ENCODE assay signal across 15 cellular contexts in the genomic region with DNA sequence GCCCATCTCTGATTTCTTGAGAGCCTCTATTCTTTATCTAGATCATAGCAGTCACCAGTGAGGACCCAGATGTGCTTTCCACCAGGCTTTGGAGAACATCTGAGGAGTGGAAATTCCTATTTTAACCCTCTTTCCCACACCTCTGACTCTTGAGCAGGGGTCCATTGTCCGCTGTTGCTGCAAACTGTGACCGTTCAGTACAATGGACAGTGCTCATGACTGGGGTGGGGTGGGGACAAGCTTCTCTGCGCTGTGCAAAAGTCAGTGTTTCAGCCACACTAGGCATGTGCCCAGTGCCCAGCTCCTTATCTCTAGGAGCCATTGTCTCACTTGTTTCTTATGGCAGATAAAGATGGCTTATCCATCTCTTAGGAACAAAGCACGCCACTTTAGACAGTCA. TPM values are rescaled to one million over a fixed set of nuclear protein-coding genes. Genes with fewer than 3 reads are reported as not detected.
DNase-seq lines count a peak whose midpoint lies in the region; ATAC-seq and TF ChIP-seq lines count a peak whose summit lies in the region.
"Had no signal": no experiment of that assay in that cellular context is flagged by ENCODE, and none has a peak within 500 bp of the region (broad histone marks: within the 10 kb centered on the region; RNA-seq: fewer than 3 reads in every experiment).

No MANE protein-coding gene starts in this region.

- H3K14ac ChIP-seq in IMR-90 (replicated peaks; ENCODE audit: low read depth, low read length): no peak overlapping the region

- H3K27ac Mint-ChIP-seq in nephron progenitor cell: no peak overlapping the region
- H3K27ac Mint-ChIP-seq: stimulated activated effector memory CD8-positive, alpha-beta T cell treated with anti-CD3 and anti-CD28 coated beads, Interleukin-12 subunit alpha, Interleukin-12 subunit beta, amount 100 ng/mL, for 72 hours had no signal

- H3K9ac ChIP-seq in IMR-90 (ENCODE audit: low read depth, low read length): no peak overlapping the region
- no peak overlapping the region for H3K9ac ChIP-seq in MM.1S (ENCODE audit: low read length)

- H3K79me2 ChIP-seq in MM.1S (ENCODE audit: low read length): no peaks in the 10 kb centered on the region

- H4K8ac ChIP-seq in IMR-90 (ENCODE audit: low read depth in 2 of 2, low read length in 2 of 2): no peak overlapping the region

- dilution Hi-C loops in IMR-90 (cut with HindIII; ENCODE audit: low sequenced_read_pairs, unreplicated experiment): no loop called here

- no peaks in the 10 kb centered on the region for H3K9me3 Mint-ChIP-seq in nephron progenitor cell
- H3K9me3 Mint-ChIP-seq: stimulated activated effector memory CD8-positive, alpha-beta T cell treated with anti-CD3 and anti-CD28 coated beads, Interleukin-12 subunit alpha, Interleukin-12 subunit beta, amount 100 ng/mL, for 72 hours had no signal

- no peak overlapping the region for H3K4me3 ChIP-seq in IMR-90 (ENCODE audit: insufficient read depth, low read depth, low read length)
- no peak overlapping the region for H3K4me3 ChIP-seq in brain microvascular endothelial cell (ENCODE audit: low read depth, low read length)
- no peak overlapping the region for H3K4me3 ChIP-seq in MM.1S (ENCODE audit: low read length)
- no peak overlapping the region for H3K4me3 ChIP-seq in esophagus squamous epithelium
- H3K4me3 ChIP-seq: skin epidermis had no signal

- H3K9me3 ChIP-seq in IMR-90 (ENCODE audit: control insufficient read depth, insufficient read depth, low read length) (no peaks in the 10 kb centered on the region), MM.1S (replicated peaks; ENCODE audit: insufficient read depth, low read length) (no peaks in the 10 kb centered on the region), esophagus squamous epithelium (no peaks in the 10 kb centered on the region)
- H3K9me3 ChIP-seq: neutrophil had no signal

- peak overlapping the region; percentile 39 for H3K4ac ChIP-seq in IMR-90 (ENCODE audit: low read depth, low read length)

- no peak for TF ChIP-seq POLR2A in IMR-90 (IDR thresholded peaks at IDR 0.05; ENCODE audit: low read depth, low read length)
- TF ChIP-seq POLR2A in esophagus squamous epithelium (IDR thresholded peaks at IDR 0.05): no peak

- no peak for ATAC-seq in IMR-90 (ENCODE audit: low read depth)
- ATAC-seq: stimulated activated effector memory CD8-positive, alpha-beta T cell treated with anti-CD3 and anti-CD28 coated beads, Interleukin-12 subunit alpha, Interleukin-12 subunit beta, amount 100 ng/mL, for 72 hours had no signal

- no peaks in the 10 kb centered on the region for H3K36me3 Mint-ChIP-seq in nephron progenitor cell (ENCODE audit: low read depth)
- H3K36me3 Mint-ChIP-seq: stimulated activated effector memory CD8-positive, alpha-beta T cell treated with anti-CD3 and anti-CD28 coated beads, Interleukin-12 subunit alpha, Interleukin-12 subunit beta, amount 100 ng/mL, for 72 hours had no signal

- no peaks in the 10 kb centered on the region for H3K36me3 ChIP-seq in IMR-90 (ENCODE audit: control insufficient read depth, insufficient read depth, low read length)
- H3K36me3 ChIP-seq in brain microvascular endothelial cell (replicated peaks): no peaks in the 10 kb centered on the region
- H3K36me3 ChIP-seq in MM.1S (replicated peaks; ENCODE audit: insufficient read depth, low read length): no peaks in the 10 kb centered on the region
- H3K36me3 ChIP-seq in esophagus squamous epithelium: no peaks in the 10 kb centered on the region
- H3K36me3 ChIP-seq: neutrophil had no signal

- intact Hi-C loops in IMR-90 (cut with micrococcal nuclease): loop anchor here (10.0 kb wide), 1 partner anchor 659 kb away; no protein-coding TSS in a partner anchor
- intact Hi-C loops in esophagus squamous epithelium (cut with DNase I): no loop called here

- H4K20me1 ChIP-seq in IMR-90 (ENCODE audit: insufficient read depth, low read length) (no peaks in the 10 kb centered on the region), MM.1S (ENCODE audit: insufficient read depth, low read length) (no peaks in the 10 kb centered on the region)

- BruUV-seq in IMR-90 (replicated peaks; lab: Mats Ljungman, UMichigan): no TSS peak

- H3K27me3 ChIP-seq in IMR-90 (ENCODE audit: control insufficient read depth, insufficient read depth, low read length): no peaks in the 10 kb centered on the region
- no peaks in the 10 kb centered on the region for H3K27me3 ChIP-seq in brain microvascular endothelial cell (replicated peaks)
- H3K27me3 ChIP-seq in MM.1S (replicated peaks; ENCODE audit: insufficient read depth, low read length): peaks cover 33% of the 10 kb centered on the region
- peaks cover 0 to 4% (median 0%) of the 10 kb centered on the region in 4 donors for H3K27me3 ChIP-seq in esophagus squamous epithelium

- no peak overlapping the region for H3K27ac ChIP-seq in IMR-90 (ENCODE audit: insufficient read depth, low read length)
- peak overlapping the region; percentile 34 for H3K27ac ChIP-seq in brain microvascular endothelial cell
- H3K27ac ChIP-seq in MM.1S (ENCODE audit: low read length): no peak overlapping the region
- peak overlapping the region in 1 of 4 donors; percentile 60 for H3K27ac ChIP-seq in esophagus squamous epithelium
- H3K27ac ChIP-seq: neutrophil had no signal

- no peak overlapping the region for H3K18ac ChIP-seq in IMR-90 (ENCODE audit: low read depth, low read length)

- POLR2A ChIA-PET in IMR-90 (lab: Charles Lee; ENCODE audit: unreplicated experiment): no interaction called here

- H3K79me1 ChIP-seq in IMR-90 (ENCODE audit: low read depth in 1 of 2, low read length in 2 of 2): no peaks in the 10 kb centered on the region

- WGBS in IMR-90 (ENCODE audit: extremely low coverage in 2 of 2, insufficient read length in 1 of 2), 2 experiments: no CpG with 5 or more reads among the region's 4 CpGs
- WGBS in esophagus squamous epithelium, 2 donors: 83 to 88% methylated on average over 1 to 4 of the region's 4 CpGs

- no peaks in the 10 kb centered on the region for H3K9me2 ChIP-seq in MM.1S (replicated peaks; ENCODE audit: insufficient read depth, low read length)

- no peak overlapping the region for H3K56ac ChIP-seq in IMR-90 (ENCODE audit: extremely low read depth, insufficient read depth, low read length)

- no peak overlapping the region for H2BK15ac ChIP-seq in IMR-90 (ENCODE audit: low read depth, low read length)

- no peak overlapping the region for H2AK9ac ChIP-seq in IMR-90 (replicated peaks; ENCODE audit: low read depth, low read length, poor library complexity)

- H3K9me1 ChIP-seq in IMR-90 (ENCODE audit: insufficient read depth, low read length): peaks cover 16% of the 10 kb centered on the region

- 0 out of 2 replicates have a peak overlapping the region, but pooled peaks have one; percentile 7 for H2AK5ac ChIP-seq in IMR-90 (ENCODE audit: low read depth, low read length)

- H2BK5ac ChIP-seq in IMR-90 (ENCODE audit: low read depth, low read length, poor library complexity, severe bottlenecking): no peak overlapping the region

- peaks cover 32% of the 10 kb centered on the region for H3K27me3 Mint-ChIP-seq in nephron progenitor cell (ENCODE audit: low read depth, poor library complexity)

- no peak overlapping the region for H4K5ac ChIP-seq in IMR-90 (ENCODE audit: low read depth, low read length)

- peaks cover 7% of the 10 kb centered on the region for H3K4me1 ChIP-seq in IMR-90 (ENCODE audit: control insufficient read depth, insufficient read depth, low read length)
- H3K4me1 ChIP-seq in MM.1S (ENCODE audit: low read length): no peaks in the 10 kb centered on the region
- H3K4me1 ChIP-seq in esophagus squamous epithelium: peaks cover 16 to 79% (median 20%) of the 10 kb centered on the region in 3 donors

- H3K23ac ChIP-seq in IMR-90 (ENCODE audit: low read depth, low read length): no peak overlapping the region

- in situ Hi-C loops in ACHN (cut with HindIII; ENCODE audit: low pct_ligation_motif_present, low pct_unique_long_range_greater_than_20kb, low sequenced_read_pairs): no loop called here
- in situ Hi-C loops in IMR-90 (cut with MboI; ENCODE audit: low sequenced_read_pairs): no loop called here
- in situ Hi-C loops in brain microvascular endothelial cell (cut with HindIII; ENCODE audit: low pct_ligation_motif_present, low sequenced_read_pairs): no loop called here

- TF ChIP-seq CTCF in IMR-90 (conservative IDR thresholded peaks at IDR 0.05; ENCODE audit: low read depth, low read length): no peak
- TF ChIP-seq CTCF in brain microvascular endothelial cell (IDR thresholded peaks at IDR 0.05; ENCODE audit: low read depth, low read length, missing control alignments): no peak
- TF ChIP-seq CTCF in nephron progenitor cell (IDR thresholded peaks at IDR 0.05): no peak
- no peak for TF ChIP-seq CTCF in MM.1S (IDR thresholded peaks at IDR 0.05; ENCODE audit: low read length)
- no peak for TF ChIP-seq CTCF in esophagus squamous epithelium (IDR thresholded peaks at IDR 0.05)

- no peak for TF ChIP-seq RAD21 in IMR-90 (IDR thresholded peaks at IDR 0.05; ENCODE audit: low read length)

- H4K91ac ChIP-seq in IMR-90 (ENCODE audit: insufficient read depth, low read depth, low read length): no peak overlapping the region

- H2AFZ ChIP-seq in IMR-90 (replicated peaks; ENCODE audit: low read length, poor library complexity) (no peak overlapping the region), MM.1S (ENCODE audit: low read length) (no peak overlapping the region)

- H3K4me2 ChIP-seq in IMR-90 (ENCODE audit: low read depth, low read length): no peak overlapping the region
- no peak overlapping the region for H3K4me2 ChIP-seq in MM.1S (ENCODE audit: low read depth, low read length)

- DNase-seq in ACHN (peak; percentile 52), IMR-90 (peak; percentile 28), brain microvascular endothelial cell (no peak), nephron progenitor cell (peak; percentile 24), MM.1S (no peak), esophagus squamous epithelium (lab: John Stamatoyannopoulos, UW) (no peak), NCI-H510A (lab: John Stamatoyannopoulos, UW) (no peak), SIG-M5 treated with dmso at 0.1 percent for 504 hours (lab: John Stamatoyannopoulos, UW; ENCODE audit: unreplicated experiment) (no peak)
- DNase-seq: activated CD4-positive, alpha-beta T cell treated with anti-CD3 and anti-CD28 coated beads, Interleukin-2, amount 50 U/mL, for 1 hour; NCI-H1092 treated with DMSO at 0.1 percent for 48 hours; T-helper 9 cell had no signal

- no peak overlapping the region for H2BK20ac ChIP-seq in IMR-90 (ENCODE audit: low read depth, low read length)

- CTCF ChIA-PET in IMR-90 (lab: Yijun Ruan, JAX): no interaction called here

- no peaks in the 10 kb centered on the region for H3F3A ChIP-seq in MM.1S (ENCODE audit: insufficient read depth, low read length)

- no peak overlapping the region for H3K4me3 Mint-ChIP-seq in nephron progenitor cell
- H3K4me3 Mint-ChIP-seq: stimulated activated effector memory CD8-positive, alpha-beta T cell treated with anti-CD3 and anti-CD28 coated beads, Interleukin-12 subunit alpha, Interleukin-12 subunit beta, amount 100 ng/mL, for 72 hours had no signal

- H3K4me1 Mint-ChIP-seq in nephron progenitor cell: peaks cover 9% of the 10 kb centered on the region
- H3K4me1 Mint-ChIP-seq: stimulated activated effector memory CD8-positive, alpha-beta T cell treated with anti-CD3 and anti-CD28 coated beads, Interleukin-12 subunit alpha, Interleukin-12 subunit beta, amount 100 ng/mL, for 72 hours had no signal

- no peak overlapping the region for H2BK120ac ChIP-seq in IMR-90 (ENCODE audit: low read depth, low read length)

RNA-seq across cellular contexts. Expression of gene KRT7, which starts 16.9 kb away (rescaled TPM):
- 0.54 and 1.4 TPM in 2 replicates for total RNA-seq in IMR-90 (2012; rRNA removed)
- 1.4 and 1.7 TPM in 2 replicates for polyA plus RNA-seq in IMR-90 (2012; rRNA removed)
- 2.5 and 3.4 TPM in 2 replicates for polyA plus RNA-seq in IMR-90 (2012; cell fraction: cytosol; rRNA removed)
- polyA plus RNA-seq in IMR-90 (2012; cell fraction: nucleus; rRNA removed; ENCODE audit: low replicate concordance): 0.60 and 1.7 TPM in 2 replicates
- 100 to 1,000 TPM in 1 of 4 donors, 10 to 100 TPM in 3; 18.7 to 118 (median 64.4) TPM for total RNA-seq in esophagus squamous epithelium
- total RNA-seq: frontal cortex had no signal

RNA-seq across cellular contexts. Expression of gene KRT80, which starts 24.3 kb away (rescaled TPM):
- total RNA-seq in IMR-90 (2012; rRNA removed) (0.54 and 0.56 TPM in 2 replicates), esophagus squamous epithelium (10 to 100 TPM; 11.4 to 39.6 (median 16.5) TPM)
- polyA plus RNA-seq in IMR-90 (2012; rRNA removed): 3.4 TPM in 2 replicates
- polyA plus RNA-seq in IMR-90 (2012; cell fraction: cytosol; rRNA removed): 1.2 and 2.4 TPM in 2 replicates
- 14.7 and 18.0 TPM in 2 replicates for polyA plus RNA-seq in IMR-90 (2012; cell fraction: nucleus; rRNA removed; ENCODE audit: low replicate concordance)
- total RNA-seq: frontal cortex had no signal

RNA-seq across cellular contexts. Expression of gene KRT86, which starts 58.3 kb away (rescaled TPM):
- total RNA-seq in IMR-90 (2012; rRNA removed): not detected in 2 replicates
- 0.06 TPM in 1 of 2 replicates, not detected in the other for polyA plus RNA-seq in IMR-90 (2012; rRNA removed)
- 0.01 TPM in 1 of 2 replicates, not detected in the other for polyA plus RNA-seq in IMR-90 (2012; cell fraction: cytosol; rRNA removed)
- polyA plus RNA-seq in IMR-90 (2012; cell fraction: nucleus; rRNA removed; ENCODE audit: low replicate concordance): 0.03 TPM in 1 of 2 replicates, not detected in the other
- not detected for total RNA-seq in esophagus squamous epithelium

Comparison
In these comparisons a context has a peak if more than half of its experiments do, and no peak if none do; other contexts are left out.
1. DNase-seq: peak in ACHN (single experiment), IMR-90 (single experiment) and nephron progenitor cell (single experiment); none in brain microvascular endothelial cell (single experiment), MM.1S (single experiment), esophagus squamous epithelium (single experiment), NCI-H510A (single experiment) and SIG-M5 treated with dmso at 0.1 percent for 504 hours (single experiment).